9 cellular contexts compared by ENCODE assay signal in genomic region chr13:78121459-78122348, GRCh38.
DNase-seq lines count a peak whose midpoint lies in the region; ATAC-seq, FAIRE-seq and TF ChIP-seq lines count a peak whose summit lies in the region.
"Had no signal": no experiment of that assay in that cellular context is flagged by ENCODE, and none has a peak within 500 bp of the region (broad histone marks: within the 10 kb centered on the region; RNA-seq: fewer than 3 reads in every experiment).

No MANE protein-coding gene starts in this region.

- intact Hi-C loops in CD14-positive monocyte (cut with micrococcal nuclease) = loop anchor here (2.0 to 5.0 kb wide), 2 partner anchors 343 to 344 kb away; no protein-coding TSS in a partner anchor
- intact Hi-C loops in PC-9 (cut with micrococcal nuclease; ENCODE audit: unreplicated experiment) = loop anchor here (1.0 kb wide), 1 partner anchor 342 kb away; no protein-coding TSS in a partner anchor

- POLR2A ChIA-PET in PC-9 (lab: Charles Lee; ENCODE audit: unreplicated experiment) = no interaction called here

- H3K4me3 ChIP-seq in HL-60 (replicated peaks; ENCODE audit: insufficient read depth, low read length) = no peak overlapping the region
- no peak overlapping the region for H3K4me3 ChIP-seq in PC-9
- no peak overlapping the region for H3K4me3 ChIP-seq in brain microvascular endothelial cell (ENCODE audit: low read depth, low read length)
- no peak overlapping the region for H3K4me3 ChIP-seq in keratinocyte (ENCODE audit: control insufficient read depth in 2 of 3, extremely low read depth in 1 of 3, insufficient read depth in 2 of 3, low read depth in 1 of 3, low read length in 3 of 3)
- H3K4me3 ChIP-seq: SJSA1 had no signal

- H3K4me3 Mint-ChIP-seq in CD14-positive monocyte = no peak overlapping the region

- H3K36me3 ChIP-seq in PC-9 (ENCODE audit: low read depth) (no peaks in the 10 kb centered on the region), brain microvascular endothelial cell (replicated peaks) (no peaks in the 10 kb centered on the region), keratinocyte (ENCODE audit: control insufficient read depth in 2 of 2, extremely low read depth in 1 of 2, insufficient read depth in 2 of 2, low read length in 2 of 2) (no peaks in the 10 kb centered on the region)
- H3K36me3 ChIP-seq: SJSA1 had no signal

- H3K4me1 ChIP-seq in PC-9 (replicated peaks; ENCODE audit: insufficient read depth) (no peaks in the 10 kb centered on the region), keratinocyte (ENCODE audit: control insufficient read depth, extremely low read depth, insufficient read depth, low read length) (no peaks in the 10 kb centered on the region)
- H3K4me1 ChIP-seq: SJSA1 had no signal

- peak; percentile 23 for FAIRE-seq in keratinocyte (lab: Jason Lieb, UNC)

- DNase-seq in CD14-positive monocyte (ENCODE audit: low spot score) = no peak
- DNase-seq in HL-60 (ENCODE audit: low read depth in 1 of 2, low spot score in 1 of 2) = peak; percentile 33 to 71
- no peak for DNase-seq in PC-9
- DNase-seq in brain microvascular endothelial cell = peak; percentile 54
- no peak for DNase-seq in keratinocyte (ENCODE audit: low read depth, low spot score)
- peak; percentile 15 to 45 for DNase-seq in stimulated activated CD4-positive, alpha-beta T cell treated with anti-CD3 and anti-CD28 coated beads, Interleukin-2, amount 100 ng/mL, for 48 hours

- peak; percentile 96 for TF ChIP-seq CTCF in CD14-positive monocyte (IDR thresholded peaks at IDR 0.05)
- peak; percentile 71 for TF ChIP-seq CTCF in HL-60 (IDR thresholded peaks at IDR 0.05; ENCODE audit: insufficient read depth, low read length)
- TF ChIP-seq CTCF in PC-9 (conservative IDR thresholded peaks at IDR 0.05) = peak; percentile 92
- TF ChIP-seq CTCF in brain microvascular endothelial cell (IDR thresholded peaks at IDR 0.05; ENCODE audit: low read depth, low read length, missing control alignments) = peak; percentile 81
- TF ChIP-seq CTCF in keratinocyte (optimal IDR thresholded peaks at IDR 0.05 in 1 of 3, IDR thresholded peaks at IDR 0.05 in 1 of 3, conservative IDR thresholded peaks at IDR 0.05 in 1 of 3; ENCODE audit: extremely low read depth in 1 of 3, insufficient read depth in 2 of 3, low read length in 3 of 3) = peak; percentile 53 to 76 (median 57)

- H4K20me1 ChIP-seq in PC-9 (ENCODE audit: insufficient read depth) (no peaks in the 10 kb centered on the region), keratinocyte (ENCODE audit: control insufficient read depth, extremely low read depth, insufficient read depth, low read length) (no peaks in the 10 kb centered on the region)

- H2AFZ ChIP-seq in PC-9 (no peak overlapping the region), keratinocyte (ENCODE audit: control insufficient read depth, low read length) (peak overlapping the region; percentile 38)

- peaks cover 9% of the 10 kb centered on the region for H3K4me1 Mint-ChIP-seq in CD14-positive monocyte

- in situ Hi-C loops in brain microvascular endothelial cell (cut with HindIII; ENCODE audit: low pct_ligation_motif_present, low sequenced_read_pairs) = no loop called here

- H3K9ac ChIP-seq in keratinocyte (ENCODE audit: control insufficient read depth, extremely low read depth, insufficient read depth, low read length) = no peak overlapping the region

- BruUV-seq in PC-9 (replicated peaks; lab: Mats Ljungman, UMichigan) = no TSS peak

- H3K27me3 Mint-ChIP-seq in CD14-positive monocyte (ENCODE audit: low read depth in 3 of 3) = peaks cover 0 to 2% (median 0%) of the 10 kb centered on the region in 3 donors

- H3K9me3 ChIP-seq in PC-9 (ENCODE audit: insufficient read depth, low read depth) (no peaks in the 10 kb centered on the region), keratinocyte (ENCODE audit: control insufficient read depth, low read depth, low read length) (no peaks in the 10 kb centered on the region)
- H3K9me3 ChIP-seq: SJSA1 had no signal

- dilution Hi-C loops in keratinocyte (cut with MboI; ENCODE audit: extremely low pct_ligation_motif_present, low sequenced_read_pairs) = no loop called here

- H3K79me2 ChIP-seq in PC-9 (ENCODE audit: low read depth) (no peaks in the 10 kb centered on the region), keratinocyte (ENCODE audit: control insufficient read depth, insufficient read depth, low read length) (no peaks in the 10 kb centered on the region)

- H3K27me3 ChIP-seq in HL-60 (ENCODE audit: insufficient read depth, poor library complexity, severe bottlenecking) = no peaks in the 10 kb centered on the region
- H3K27me3 ChIP-seq in PC-9 (ENCODE audit: insufficient read depth, low read depth) = no peaks in the 10 kb centered on the region
- no peaks in the 10 kb centered on the region for H3K27me3 ChIP-seq in brain microvascular endothelial cell (replicated peaks)
- H3K27me3 ChIP-seq in keratinocyte (ENCODE audit: control insufficient read depth, extremely low read depth, insufficient read depth, low read length) = no peaks in the 10 kb centered on the region
- H3K27me3 ChIP-seq: SJSA1 had no signal

- H3F3A ChIP-seq in PC-9 (ENCODE audit: insufficient read depth, low read depth) = no peaks in the 10 kb centered on the region

- peak; percentile 79 for ATAC-seq in GM18511 (IDR thresholded peaks at IDR 0.05; ENCODE audit: unreplicated experiment)
- ATAC-seq in HG02610 (IDR thresholded peaks at IDR 0.05; ENCODE audit: unreplicated experiment) = no peak

- H3K4me2 ChIP-seq in PC-9 = peak overlapping the region; percentile 45
- no peak overlapping the region for H3K4me2 ChIP-seq in keratinocyte (ENCODE audit: control insufficient read depth, extremely low read depth, insufficient read depth, low read depth, low read length)

- peaks cover 1 to 3% of the 10 kb centered on the region in 2 donors for H3K36me3 Mint-ChIP-seq in CD14-positive monocyte

- peak overlapping the region in 1 of 7 donors; percentile 9 for H3K27ac Mint-ChIP-seq in CD14-positive monocyte

- peaks cover 5 to 24% (median 13%) of the 10 kb centered on the region in 7 donors for H3K9me3 Mint-ChIP-seq in CD14-positive monocyte

- no peaks in the 10 kb centered on the region for H3K9me2 ChIP-seq in PC-9 (ENCODE audit: insufficient read depth)

- CTCF ChIA-PET in PC-9 (lab: Charles Lee) = interaction anchor here (0.6 to 1.1 kb wide), 5 partner anchors 15 to 1024 kb away, joined by 3 to 4 read pairs (median 3); no protein-coding TSS in a partner anchor

- H3K27ac ChIP-seq in HL-60 (replicated peaks) (no peak overlapping the region), PC-9 (no peak overlapping the region), brain microvascular endothelial cell (no peak overlapping the region), keratinocyte (ENCODE audit: control insufficient read depth, insufficient read depth, low read length) (no peak overlapping the region)
- H3K27ac ChIP-seq: SJSA1 had no signal

- H3K9me1 ChIP-seq in keratinocyte (ENCODE audit: control insufficient read depth, extremely low read depth, insufficient read depth, low read length) = no peaks in the 10 kb centered on the region

Comparison
In these comparisons a context has a peak if more than half of its experiments do, and no peak if none do; other contexts are left out.
1. DNase-seq: peak in HL-60 (2 of 2), brain microvascular endothelial cell (single experiment) and stimulated activated CD4-positive, alpha-beta T cell treated with anti-CD3 and anti-CD28 coated beads, Interleukin-2, amount 100 ng/mL, for 48 hours (2 of 2); none in CD14-positive monocyte (single experiment), PC-9 (0 of 2) and keratinocyte (single experiment).
2. Peak in every context shown above with its lines, with median percentiles within 50 percentile points of each other: CTCF ChIP-seq.